In genomic region chr6:49332781-49333180, GRCh38 we compare ENCODE assay signal across 19 cellular contexts.
DNase-seq lines count a peak whose midpoint lies in the region; ATAC-seq and TF ChIP-seq lines count a peak whose summit lies in the region.
"Had no signal": no experiment of that assay in that cellular context is flagged by ENCODE, and none has a peak within 500 bp of the region (broad histone marks: within the 10 kb centered on the region; RNA-seq: fewer than 3 reads in every experiment).

No MANE protein-coding gene starts in this region.

- peaks cover 16% of the 10 kb centered on the region for H3K4me1 ChIP-seq in HUES64 (ENCODE audit: insufficient read depth, low read length)
- H3K4me1 ChIP-seq in foreskin keratinocyte: peaks cover 7% of the 10 kb centered on the region
- H3K4me1 ChIP-seq in hepatocyte (ENCODE audit: insufficient read depth): no peaks in the 10 kb centered on the region

- H3K9ac ChIP-seq in HUES64 (ENCODE audit: low read depth, low read length): no peak overlapping the region

- H3K36me3 ChIP-seq in HUES64 (ENCODE audit: insufficient read depth, low read length) (no peaks in the 10 kb centered on the region; the same call in 1 of the 2 replicates), hepatocyte (replicated peaks; ENCODE audit: insufficient read depth, low read depth) (no peaks in the 10 kb centered on the region)
- H3K36me3 ChIP-seq: BE2C had no signal

- no peak overlapping the region for H3K4me3 ChIP-seq in HUES64 (ENCODE audit: low read length)
- no peak overlapping the region for H3K4me3 ChIP-seq in hepatocyte

- no peaks in the 10 kb centered on the region for H3K27me3 ChIP-seq in HUES64 (ENCODE audit: insufficient read depth, low read length)
- H3K27me3 ChIP-seq in foreskin keratinocyte: no peaks in the 10 kb centered on the region
- no peaks in the 10 kb centered on the region for H3K27me3 ChIP-seq in hepatocyte
- H3K27me3 ChIP-seq: BE2C had no signal

- 76% methylated on average over 1 of the region's 1 CpG for whole genome bisulfite sequencing in HUES64
- 77% methylated on average over 1 of the region's 1 CpG for WGBS in hepatocyte (ENCODE audit: low lambda C conversion rate, missing lambda C conversion rate)

- H3K9me3 ChIP-seq in HUES64 (ENCODE audit: insufficient read depth, low read depth, low read length): 0 out of 2 replicates have a peak, but pooled peaks cover 4% of the 10 kb centered on the region
- H3K9me3 ChIP-seq in hepatocyte (ENCODE audit: low read depth): no peaks in the 10 kb centered on the region
- H3K9me3 ChIP-seq: BE2C had no signal

- H3K79me2 ChIP-seq in hepatocyte: no peaks in the 10 kb centered on the region

- DNase-seq in dermis blood vessel endothelial cell (peak; percentile 33), foreskin keratinocyte (no peak), GOT3 (lab: John Stamatoyannopoulos, UW) (no peak), hepatocyte (ENCODE audit: low spot score) (no peak), 8988T (no peak)
- DNase-seq: ACHN; BE2C; C1 segment of cervical spinal cord; CD4-positive, CD25-positive, alpha-beta regulatory T cell; CD8-positive, alpha-beta memory T cell; COR-L47; DMS 273 treated with DMSO at 0.1 percent for 48 hours; DMS53; DND-41; EL; H7; HFFc6 had no signal

- no peak for ATAC-seq in foreskin keratinocyte
- ATAC-seq: HCT116 had no signal

- H3K4me2 ChIP-seq in hepatocyte: no peak overlapping the region

- no peaks in the 10 kb centered on the region for H4K20me1 ChIP-seq in hepatocyte (ENCODE audit: insufficient read depth, poor library complexity, severe bottlenecking)

- H3K27ac ChIP-seq in HUES64 (ENCODE audit: low read depth, low read length) (0 out of 2 replicates have a peak overlapping the region, but pooled peaks have one; percentile 15), foreskin keratinocyte (peak overlapping the region; percentile 44), hepatocyte (no peak overlapping the region)

- no peaks in the 10 kb centered on the region for H3K9me2 ChIP-seq in hepatocyte (replicated peaks; ENCODE audit: insufficient read depth)

- no peak overlapping the region for H2AFZ ChIP-seq in hepatocyte

- TF ChIP-seq CTCF in foreskin keratinocyte (conservative IDR thresholded peaks at IDR 0.05) (no peak), hepatocyte (IDR thresholded peaks at IDR 0.05; ENCODE audit: poor library complexity) (no peak)
